ENCODE assay signal across 8 cellular contexts in the genomic region with DNA sequence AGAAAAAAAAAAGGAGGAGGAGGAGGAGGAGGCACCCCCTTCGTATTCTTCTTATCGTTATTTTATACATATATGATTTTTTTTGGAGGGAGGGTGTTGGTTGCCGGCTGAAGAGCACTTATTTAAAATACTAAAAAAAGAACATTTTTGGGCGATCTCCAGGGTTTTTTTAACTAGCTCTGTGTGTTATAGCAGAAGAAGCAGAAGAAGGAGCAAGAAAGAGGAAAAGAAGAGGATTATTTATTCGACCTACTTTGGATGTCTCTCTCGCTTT. TPM values are rescaled to one million over a fixed set of nuclear protein-coding genes. Genes with fewer than 3 reads are reported as not detected.
A peak's percentile ranks its signal among the peaks of the same experiment; 100 is the strongest.
DNase-seq lines count a peak whose midpoint lies in the region; ATAC-seq and TF ChIP-seq lines count a peak whose summit lies in the region.
"Had no signal": no experiment of that assay in that cellular context is flagged by ENCODE, and none has a peak within 500 bp of the region (broad histone marks: within the 10 kb centered on the region; RNA-seq: fewer than 3 reads in every experiment).

No MANE protein-coding gene starts in this region.

- H3K9me2 ChIP-seq in GM23248 (ENCODE audit: insufficient read depth), result no peaks in the 10 kb centered on the region

- H3K27me3 ChIP-seq in GM23248 (replicated peaks; ENCODE audit: insufficient read depth) (no peaks in the 10 kb centered on the region), esophagus muscularis mucosa (peaks cover 0 to 34% (median 7%) of the 10 kb centered on the region in 4 donors), gastrocnemius medialis (peaks cover 77 to 83% (median 79%) of the 10 kb centered on the region in 3 donors)

- peaks cover 64% of the 10 kb centered on the region for H3K79me2 ChIP-seq in GM23248 (ENCODE audit: insufficient read depth)

- DNase-seq in GM23248, result no peak
- peak; percentile 52 for DNase-seq in OCI-M1 (lab: John Stamatoyannopoulos, UW)
- DNase-seq in esophagus muscularis mucosa (ENCODE audit: extremely low spot score), result no peak
- no peak for DNase-seq in gastrocnemius medialis
- DNase-seq in NCI-H524 treated with DMSO at 0.1 percent for 48 hours (lab: John Stamatoyannopoulos, UW), result no peak
- DNase-seq in left lobe of liver (ENCODE audit: low spot score), result no peak
- no peak for DNase-seq in DMS79 treated with DMSO at 0.1 percent for 48 hours (lab: John Stamatoyannopoulos, UW)
- DNase-seq: activated CD4-positive, alpha-beta T cell treated with anti-CD3 and anti-CD28 coated beads, Interleukin-2, amount 50 U/mL, for 48 hours had no signal

- ATAC-seq in gastrocnemius medialis (no peak), left lobe of liver (no peak)

- peaks cover 17% of the 10 kb centered on the region for H3F3A ChIP-seq in GM23248 (ENCODE audit: insufficient read depth)

- H4K20me1 ChIP-seq in GM23248 (ENCODE audit: insufficient read depth), result no peaks in the 10 kb centered on the region

- TF ChIP-seq CTCF in esophagus muscularis mucosa (IDR thresholded peaks at IDR 0.05), result no peak
- no peak for TF ChIP-seq CTCF in gastrocnemius medialis (IDR thresholded peaks at IDR 0.05 in 4 of 5, conservative IDR thresholded peaks at IDR 0.05 in 1 of 5)

- in situ Hi-C loops in GM23248 (cut with MboI) (loop anchor here (10.0 to 25.0 kb wide), 2 partner anchors 331 to 1271 kb away; no protein-coding TSS in a partner anchor), gastrocnemius medialis (cut with MboI; ENCODE audit: low sequenced_read_pairs in 4 of 4) (loop anchor here in 2 of 4 donors (10.0 to 25.0 kb wide), 3 partner anchors 204 to 331 kb away; no protein-coding TSS in a partner anchor)

- WGBS in GM23248 (ENCODE audit: low coverage in 1 of 2, low lambda C conversion rate in 2 of 2, missing lambda C conversion rate in 2 of 2), 2 experiments, result 2 to 3% methylated on average over 3 to 6 of the region's 6 CpGs
- WGBS in esophagus muscularis mucosa, result 2% methylated on average over 6 of the region's 6 CpGs

- intact Hi-C loops in esophagus muscularis mucosa (cut with DNase I), result loop anchor here (2.0 to 10.0 kb wide), 3 partner anchors 37 to 331 kb away; no protein-coding TSS in a partner anchor
- intact Hi-C loops in gastrocnemius medialis (cut with DNase I; ENCODE audit: low total_unique reads), result loop anchor here (5.0 kb wide), 1 partner anchor 334 kb away; no protein-coding TSS in a partner anchor

- peak overlapping the region; percentile 84 for H3K9ac ChIP-seq in GM23248

- peaks cover 19% of the 10 kb centered on the region; the same call in 1 of the 2 replicates for H3K4me1 ChIP-seq in GM23248 (ENCODE audit: insufficient read depth)
- H3K4me1 ChIP-seq in esophagus muscularis mucosa, result peaks cover 47 to 75% (median 57%) of the 10 kb centered on the region in 4 donors
- H3K4me1 ChIP-seq in gastrocnemius medialis, result peaks cover 26 to 37% of the 10 kb centered on the region in 2 donors

- H3K36me3 ChIP-seq in GM23248 (ENCODE audit: low read depth) (no peaks in the 10 kb centered on the region), esophagus muscularis mucosa (peaks cover 0 to 5% (median 0%) of the 10 kb centered on the region in 4 donors), gastrocnemius medialis (no peaks in the 10 kb centered on the region)

- peak overlapping the region; percentile 59 for H3K27ac ChIP-seq in GM23248
- H3K27ac ChIP-seq in esophagus muscularis mucosa (replicated peaks in 1 of 4), result peak overlapping the region; percentile 77 to 95 (median 91)
- no peak overlapping the region for H3K27ac ChIP-seq in gastrocnemius medialis

- peak overlapping the region; percentile 98 for H3K4me3 ChIP-seq in GM23248
- peak overlapping the region; percentile 71 to 87 (median 76) for H3K4me3 ChIP-seq in esophagus muscularis mucosa
- H3K4me3 ChIP-seq in gastrocnemius medialis, result peak overlapping the region; percentile 40 to 64 (median 50)

- H2AFZ ChIP-seq in GM23248, result peak overlapping the region; percentile 88

- H3K9me3 ChIP-seq in GM23248 (ENCODE audit: low read depth) (no peaks in the 10 kb centered on the region), esophagus muscularis mucosa (no peaks in the 10 kb centered on the region), gastrocnemius medialis (no peaks in the 10 kb centered on the region)

- peak overlapping the region; percentile 99 for H3K4me2 ChIP-seq in GM23248 (ENCODE audit: unreplicated experiment)

- no peak for TF ChIP-seq EP300 in esophagus muscularis mucosa (IDR thresholded peaks at IDR 0.05)

- TF ChIP-seq POLR2A in esophagus muscularis mucosa (IDR thresholded peaks at IDR 0.05; ENCODE audit: low read depth) (no peak), gastrocnemius medialis (IDR thresholded peaks at IDR 0.05) (no peak)

RNA-seq across cellular contexts. Expression of a gene that starts 0.4 kb away (rescaled TPM):
- 14.3 and 17.1 TPM in 2 replicates for total RNA-seq in GM23248 (2014; rRNA removed; shearing (Covaris generic))
- polyA plus RNA-seq in GM23248 (2016; fragmentation: Nextera tagmentation; extraction: Ambion mirVana), result 4.5 and 5.6 TPM in 2 replicates
- total RNA-seq in esophagus muscularis mucosa (10 to 100 TPM; 17.4 to 43.8 (median 40.6) TPM), gastrocnemius medialis (under 1 TPM in 2 of 4 donors, not detected in 2; 0.36 to 0.55 TPM), left lobe of liver (10.2 TPM)

RNA-seq across cellular contexts. Expression of a gene that starts 2.4 kb away (rescaled TPM):
- 8.3 and 13.4 TPM in 2 replicates for total RNA-seq in GM23248 (2014; rRNA removed; shearing (Covaris generic))
- 33.7 and 36.0 TPM in 2 replicates for polyA plus RNA-seq in GM23248 (2016; fragmentation: Nextera tagmentation; extraction: Ambion mirVana)
- 10 to 100 TPM in 1 of 4 donors, 1 to 10 TPM in 3; 8.6 to 22.8 (median 9.5) TPM for total RNA-seq in esophagus muscularis mucosa
- total RNA-seq in gastrocnemius medialis, result under 1 TPM in 2 of 4 donors, not detected in 2; 0.13 to 0.85 TPM
- 1.8 TPM for total RNA-seq in left lobe of liver

Comparison
In these comparisons a context has a peak if more than half of its experiments do, and no peak if none do; other contexts are left out.
1. H3K27ac ChIP-seq: peak in GM23248 (single experiment) and esophagus muscularis mucosa (4 of 4); none in gastrocnemius medialis (0 of 4).
2. Peak in every context shown above with its lines, with median percentiles within 50 percentile points of each other: H3K4me3 ChIP-seq.